ENCODE assay signal across 9 cellular contexts in genomic region chr5:131496400-131496713, GRCh38.
A peak's percentile ranks its signal among the peaks of the same experiment; 100 is the strongest.
DNase-seq lines count a peak whose midpoint lies in the region; ATAC-seq and TF ChIP-seq lines count a peak whose summit lies in the region.
"Had no signal": no experiment of that assay in that cellular context is flagged by ENCODE, and none has a peak within 500 bp of the region (broad histone marks: within the 10 kb centered on the region; RNA-seq: fewer than 3 reads in every experiment).

No MANE protein-coding gene starts in this region.

- H3K36me3 ChIP-seq in GM06990 (ENCODE audit: control insufficient read depth, insufficient read depth, low read length), result peaks cover 1% of the 10 kb centered on the region
- H3K36me3 ChIP-seq: uterus had no signal

- intact Hi-C loops in sciatic nerve (cut with DNase I), result no loop called here

- no peaks in the 10 kb centered on the region for H3K27me3 ChIP-seq in GM06990 (replicated peaks; ENCODE audit: control insufficient read depth, insufficient read depth, low read length)
- H3K27me3 ChIP-seq: uterus had no signal

- ATAC-seq in GM19035 (IDR thresholded peaks at IDR 0.05; ENCODE audit: unreplicated experiment) (peak; percentile 95), HG02981 (IDR thresholded peaks at IDR 0.05; ENCODE audit: unreplicated experiment) (peak; percentile 96), sciatic nerve (no peak)

- DNase-seq in GM06990 (ENCODE audit: extremely low read depth, insufficient read length), result peak; percentile 32
- peak; percentile 80 to 90 for DNase-seq in SHP77 (lab: John Stamatoyannopoulos, UW)
- no peak for DNase-seq in DMS79 (lab: John Stamatoyannopoulos, UW)
- no peak for DNase-seq in stimulated activated CD8-positive, alpha-beta memory T cell treated with anti-CD3 and anti-CD28 coated beads, Interleukin-4, amount 100 ng/mL, for 48 hours
- no peak for DNase-seq in HPDE6-E6E7 (ENCODE audit: extremely low spot score)
- DNase-seq in sciatic nerve (ENCODE audit: low spot score), result no peak
- DNase-seq: uterus had no signal

- no peak overlapping the region for H3K4me3 ChIP-seq in GM06990 (replicated peaks; ENCODE audit: low read depth, low read length)
- H3K4me3 ChIP-seq: uterus had no signal

- peak; percentile 55 for TF ChIP-seq CTCF in GM06990 (IDR thresholded peaks at IDR 0.05; ENCODE audit: insufficient read depth, low read length, poor library complexity, severe bottlenecking)

Comparison
In these comparisons a context has a peak if more than half of its experiments do, and no peak if none do; other contexts are left out.
1. DNase-seq: peak in GM06990 (single experiment) and SHP77 (2 of 2); none in DMS79 (single experiment), stimulated activated CD8-positive, alpha-beta memory T cell treated with anti-CD3 and anti-CD28 coated beads, Interleukin-4, amount 100 ng/mL, for 48 hours (single experiment), HPDE6-E6E7 (single experiment) and sciatic nerve (single experiment).